Comparison of ENCODE assay signal across 39 cellular contexts in genomic region chr1:171613282-171613681, GRCh38. TPM values are rescaled to one million over a fixed set of nuclear protein-coding genes. Genes with fewer than 3 reads are reported as not detected.
"Had no signal": no experiment of that assay in that cellular context is flagged by ENCODE, and none has a peak within 500 bp of the region (broad histone marks: within the 10 kb centered on the region; RNA-seq: fewer than 3 reads in every experiment).

No MANE protein-coding gene starts in this region.

- H3K4me3 ChIP-seq: MG63 had no signal

- H3K27me3 ChIP-seq: MG63 had no signal

- DNase-seq: Kasumi-1, MG63, MM.1S, MV-4-11, NCI-H1048, NCI-H1092, NCI-H1092 treated with DMSO at 0.1 percent for 48 hours, NCI-H1105, NCI-H1105 treated with DMSO at 0.1 percent for 48 hours, NCI-H1417, NCI-H1417 treated with DMSO at 0.1 percent for 48 hours, NCI-H1436, NCI-H1436 treated with DMSO at 0.1 percent for 48 hours, NCI-H146, NCI-H1694, NCI-H1694 treated with DMSO at 0.1 percent for 48 hours, NCI-H187, NCI-H187 treated with DMSO at 0.1 percent for 48 hours, NCI-H1930, NCI-H2029, NCI-H2029 treated with DMSO at 0.1 percent for 48 hours, NCI-H2081, NCI-H2081 treated with DMSO at 0.1 percent for 48 hours, NCI-H2107, NCI-H2171, NCI-H2171 treated with DMSO at 0.1 percent for 48 hours, NCI-H2227 treated with DMSO at 0.1 percent for 48 hours, NCI-H226, NCI-H345, NCI-H446, NCI-H446 treated with DMSO at 0.1 percent for 48 hours, NCI-H510A, NCI-H510A treated with DMSO at 0.1 percent for 48 hours, NCI-H524, NCI-H524 treated with DMSO at 0.1 percent for 48 hours had no signal

- H3K36me3 ChIP-seq: MG63 had no signal

- H3K9me3 ChIP-seq: MG63 had no signal

RNA-seq across cellular contexts. Expression of gene MYOCOS, which starts 8.8 kb away (rescaled TPM):
- total RNA-seq: LHCN-M2, M059J, NCI-H460 had no signal

RNA-seq across cellular contexts. Expression of gene MYOC, which starts 39.2 kb away (rescaled TPM):
- total RNA-seq: LHCN-M2, M059J, MCF 10A, NCI-H460 had no signal
